ENCODE assay signal across 8 cellular contexts in genomic region chr1:173122958-173123852, GRCh38.
A peak's percentile ranks its signal among the peaks of the same experiment; 100 is the strongest.
DNase-seq lines count a peak whose midpoint lies in the region; ATAC-seq, FAIRE-seq and TF ChIP-seq lines count a peak whose summit lies in the region.

No MANE protein-coding gene starts in this region.

- peaks cover 2% of the 10 kb centered on the region for H3K79me1 ChIP-seq in trophoblast cell (ENCODE audit: low read length)

- no peaks in the 10 kb centered on the region for H3K9me3 ChIP-seq in CD4-positive, alpha-beta T cell (ENCODE audit: control insufficient read depth, low read length)
- H3K9me3 ChIP-seq in HUES64 (ENCODE audit: insufficient read depth, low read depth, low read length) (no peaks in the 10 kb centered on the region), right atrium auricular region (no peaks in the 10 kb centered on the region), trophoblast cell (ENCODE audit: insufficient read depth, low read depth, low read length) (no peaks in the 10 kb centered on the region), OCI-LY7 (ENCODE audit: low read length) (no peaks in the 10 kb centered on the region)

- no peaks in the 10 kb centered on the region for H3K9me3 Mint-ChIP-seq in CD4-positive, alpha-beta T cell

- H3K4me3 Mint-ChIP-seq in CD4-positive, alpha-beta T cell = peak overlapping the region; percentile 3

- H3K27me3 ChIP-seq in CD4-positive, alpha-beta T cell (ENCODE audit: control insufficient read depth, insufficient read depth, low read length) = no peaks in the 10 kb centered on the region
- H3K27me3 ChIP-seq in HUES64 (ENCODE audit: insufficient read depth, low read length) = no peaks in the 10 kb centered on the region
- H3K27me3 ChIP-seq in right atrium auricular region = no peaks in the 10 kb centered on the region
- no peaks in the 10 kb centered on the region for H3K27me3 ChIP-seq in trophoblast cell (ENCODE audit: insufficient read depth, low read length)

- no peak overlapping the region for H4K91ac ChIP-seq in trophoblast cell (ENCODE audit: low read depth, low read length)

- TF ChIP-seq CTCF in CD4-positive, alpha-beta T cell (IDR thresholded peaks at IDR 0.05) = no peak
- TF ChIP-seq CTCF in right atrium auricular region (IDR thresholded peaks at IDR 0.05) = no peak
- no peak for TF ChIP-seq CTCF in OCI-LY7 (conservative IDR thresholded peaks at IDR 0.05; ENCODE audit: low read length)

- H3K36me3 Mint-ChIP-seq in CD4-positive, alpha-beta T cell (ENCODE audit: low read depth) = no peaks in the 10 kb centered on the region

- H2AK5ac ChIP-seq in trophoblast cell (ENCODE audit: low read length) = no peak overlapping the region

- WGBS in HUES64 = 62% methylated on average over 12 of the region's 12 CpGs
- WGBS in trophoblast cell (ENCODE audit: extremely low coverage, insufficient coverage, insufficient read length) = no CpG with 5 or more reads among the region's 12 CpGs

- H2BK120ac ChIP-seq in trophoblast cell (ENCODE audit: insufficient read depth, low read length, poor library complexity) = no peak overlapping the region

- H3K18ac ChIP-seq in trophoblast cell (ENCODE audit: low read length) = no peak overlapping the region

- no peak for TF ChIP-seq POLR2A in GM12891 (IDR thresholded peaks at IDR 0.05; ENCODE audit: low read depth, low read length)

- H3K4me1 Mint-ChIP-seq in CD4-positive, alpha-beta T cell (ENCODE audit: low read depth) = peaks cover 15% of the 10 kb centered on the region

- H3K4me1 ChIP-seq in HUES64 (ENCODE audit: insufficient read depth, low read length) = peaks cover 13% of the 10 kb centered on the region
- peaks cover 0 to 15% of the 10 kb centered on the region in 2 donors for H3K4me1 ChIP-seq in right atrium auricular region
- H3K4me1 ChIP-seq in trophoblast cell (ENCODE audit: control insufficient read depth in 1 of 2, insufficient read depth in 2 of 2, low read length in 2 of 2) = peaks cover 7 to 10% of the 10 kb centered on the region in 2 experiments
- peaks cover 10% of the 10 kb centered on the region for H3K4me1 ChIP-seq in OCI-LY7 (ENCODE audit: insufficient read depth, low read length, poor library complexity, severe bottlenecking)

- CTCF ChIA-PET in CD4-positive, alpha-beta T cell (lab: Charles Lee) = no interaction called here
- CTCF ChIA-PET in OCI-LY7 (lab: Charles Lee; ENCODE audit: unreplicated experiment) = no interaction called here

- no peak overlapping the region for H3K14ac ChIP-seq in trophoblast cell (ENCODE audit: low read length)

- H4K12ac ChIP-seq in trophoblast cell (ENCODE audit: low read depth, low read length) = no peak overlapping the region

- ATAC-seq in CD4-positive, alpha-beta T cell (ENCODE audit: poor library complexity) = no peak

- intact Hi-C loops in CD4-positive, alpha-beta T cell (cut with DNase I, micrococcal nuclease) = no loop called here
- intact Hi-C loops in OCI-LY7 (cut with micrococcal nuclease; ENCODE audit: unreplicated experiment) = no loop called here

- H3K9ac ChIP-seq in HUES64 (ENCODE audit: low read depth, low read length) = no peak overlapping the region; the same call in 1 of the 2 replicates
- H3K9ac ChIP-seq in trophoblast cell (ENCODE audit: low read length) = no peak overlapping the region

- H2BK12ac ChIP-seq in trophoblast cell (ENCODE audit: low read length) = no peak overlapping the region

- H3K9me2 ChIP-seq in OCI-LY7 (ENCODE audit: insufficient read depth, low read length) = no peaks in the 10 kb centered on the region

- no peaks in the 10 kb centered on the region for H4K20me1 ChIP-seq in OCI-LY7 (ENCODE audit: insufficient read depth, low read length)

- no peak for FAIRE-seq in GM12891 (lab: Jason Lieb, UNC)

- H3K27ac Mint-ChIP-seq in CD4-positive, alpha-beta T cell = no peak overlapping the region

- H2BK5ac ChIP-seq in trophoblast cell (ENCODE audit: low read depth, low read length, poor library complexity) = peak overlapping the region; percentile 28

- H2AFZ ChIP-seq in trophoblast cell (ENCODE audit: insufficient read depth, low read length, poor library complexity) = no peak overlapping the region
- no peak overlapping the region for H2AFZ ChIP-seq in OCI-LY7 (ENCODE audit: low read length)

- no peaks in the 10 kb centered on the region for H3K79me2 ChIP-seq in trophoblast cell (ENCODE audit: control insufficient read depth, insufficient read depth, low read length, poor library complexity)
- H3K79me2 ChIP-seq in OCI-LY7 (ENCODE audit: insufficient read depth, low read depth, low read length) = no peaks in the 10 kb centered on the region

- POLR2A ChIA-PET in CD4-positive, alpha-beta T cell (lab: Charles Lee) = interaction anchor here (1.0 kb wide), 1 partner anchor 14 kb away, joined by 4 read pairs; no protein-coding TSS in a partner anchor
- POLR2A ChIA-PET in OCI-LY7 (lab: Charles Lee) = interaction anchor here (1.6 kb wide), 1 partner anchor 23 kb away, joined by 3 read pairs; no protein-coding TSS in a partner anchor

- H3K4ac ChIP-seq in trophoblast cell (ENCODE audit: low read depth, low read length) = no peak overlapping the region

- DNase-seq in CD4-positive, alpha-beta T cell = no peak
- DNase-seq in amniotic epithelial cell (ENCODE audit: low read depth) = peak; percentile 99
- peak; percentile 81 for DNase-seq in right atrium auricular region (ENCODE audit: low spot score)
- peak; percentile 91 to 95 for DNase-seq in trophoblast cell
- no peak for DNase-seq in OCI-LY7 (ENCODE audit: low spot score)
- no peak for DNase-seq in NCI-H2227 (lab: John Stamatoyannopoulos, UW; ENCODE audit: unreplicated experiment)
- DNase-seq in GM12891 (ENCODE audit: insufficient read length, low spot score) = no peak

- H3K23ac ChIP-seq in trophoblast cell (ENCODE audit: low read length) = no peak overlapping the region

- H3K4me2 ChIP-seq in trophoblast cell (ENCODE audit: low read length) (peak overlapping the region; percentile 7), OCI-LY7 (ENCODE audit: low read length) (no peak overlapping the region)

- H3K36me3 ChIP-seq in HUES64 (ENCODE audit: insufficient read depth, low read length) (no peaks in the 10 kb centered on the region), right atrium auricular region (no peaks in the 10 kb centered on the region), trophoblast cell (ENCODE audit: control insufficient read depth in 1 of 2, insufficient read depth in 2 of 2, low read length in 2 of 2) (no peaks in the 10 kb centered on the region), OCI-LY7 (ENCODE audit: insufficient read depth, low read length) (no peaks in the 10 kb centered on the region)

- no TSS peak for BruUV-seq in OCI-LY7 (replicated peaks; lab: Mats Ljungman, UMichigan)

- no peak overlapping the region for H4K8ac ChIP-seq in trophoblast cell (ENCODE audit: low read depth, low read length)

- no peak overlapping the region for H3K27ac ChIP-seq in CD4-positive, alpha-beta T cell (ENCODE audit: low read depth, low read length)
- H3K27ac ChIP-seq in HUES64 (ENCODE audit: low read depth, low read length) = peak overlapping the region; percentile 57; the same call in 1 of the 2 replicates
- H3K27ac ChIP-seq in right atrium auricular region = peak overlapping the region; percentile 70 to 81
- peak overlapping the region; percentile 26 for H3K27ac ChIP-seq in trophoblast cell (ENCODE audit: low read depth, low read length)
- H3K27ac ChIP-seq in OCI-LY7 (ENCODE audit: low read depth, low read length, poor library complexity, severe bottlenecking) = no peak overlapping the region

- H3K4me3 ChIP-seq in HUES64 (ENCODE audit: low read length) (no peak overlapping the region), right atrium auricular region (peak overlapping the region in 1 of 2 donors; percentile 30), trophoblast cell (ENCODE audit: low read depth, low read length) (no peak overlapping the region), OCI-LY7 (ENCODE audit: low read depth, low read length, poor library complexity, severe bottlenecking) (no peak overlapping the region)

- no peaks in the 10 kb centered on the region for H3K27me3 Mint-ChIP-seq in CD4-positive, alpha-beta T cell

TF ChIP-seq in GM12891, 5 proteins besides CTCF, POLR2A, EP300 and RAD21:
- TF ChIP-seq POLR2AphosphoS5 (IDR thresholded peaks at IDR 0.05; ENCODE audit: low read depth, low read length) (no peak), TAF1 (IDR thresholded peaks at IDR 0.05; ENCODE audit: low read depth, low read length) (no peak), PAX5 (IDR thresholded peaks at IDR 0.05; ENCODE audit: insufficient read depth, low read length, severe bottlenecking) (no peak), SPI1 (IDR thresholded peaks at IDR 0.05; ENCODE audit: low read depth, low read length) (no peak), POU2F2 (IDR thresholded peaks at IDR 0.05; ENCODE audit: low read depth, low read length) (no peak)
TF ChIP-seq in GM12891: peak in this region for 0.

Comparison
In these comparisons a context has a peak if more than half of its experiments do, and no peak if none do; other contexts are left out.
1. DNase-seq: peak in amniotic epithelial cell (single experiment), right atrium auricular region (single experiment) and trophoblast cell (2 of 2); none in CD4-positive, alpha-beta T cell (0 of 10), OCI-LY7 (single experiment), NCI-H2227 (single experiment) and GM12891 (single experiment).
2. H3K27ac ChIP-seq: peak in HUES64 (single experiment), right atrium auricular region (2 of 2) and trophoblast cell (single experiment); none in CD4-positive, alpha-beta T cell (single experiment) and OCI-LY7 (single experiment).